1 cellular context compared by ENCODE assay signal in the genomic region with DNA sequence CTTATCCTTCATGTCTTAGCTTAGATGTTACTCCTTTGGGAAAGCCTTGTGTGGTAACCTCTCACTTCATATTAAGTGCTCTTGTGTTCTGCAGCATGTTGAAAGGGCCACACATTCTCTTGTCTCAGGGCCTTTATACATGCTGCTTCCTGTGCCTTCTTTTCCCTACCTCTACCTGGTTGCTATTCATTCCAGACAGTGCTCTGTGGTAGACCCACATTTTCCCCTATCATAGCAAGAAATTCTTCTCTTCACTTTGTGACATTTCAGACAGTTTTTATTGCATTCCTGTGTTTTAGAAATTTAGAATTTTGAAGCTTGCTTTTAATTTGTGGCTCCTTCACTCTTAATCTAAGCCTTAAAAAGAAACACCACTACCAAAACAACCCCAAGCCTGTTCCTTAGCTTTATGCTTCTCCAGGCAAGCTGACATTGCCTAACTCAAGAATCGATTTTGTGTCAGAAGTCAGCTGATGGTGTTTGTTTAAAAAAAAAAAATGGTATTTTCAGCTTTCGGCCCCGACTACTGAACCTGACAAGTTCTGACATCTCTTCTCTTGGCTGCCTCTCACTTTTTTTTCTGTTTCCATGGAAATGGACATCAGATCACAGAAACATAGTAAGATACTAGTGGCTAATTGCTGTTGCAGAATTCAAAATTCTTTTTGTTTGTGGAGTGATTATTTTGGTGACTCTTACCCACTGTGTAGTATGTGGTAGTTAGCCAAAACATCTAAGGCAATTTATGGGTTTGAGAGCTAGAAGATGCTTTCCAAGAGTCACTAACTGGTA.
TF ChIP-seq lines count a peak whose summit lies in the region.

No MANE protein-coding gene starts in this region.

TF ChIP-seq in HepG2, 621 proteins besides CTCF, POLR2A, EP300 and RAD21 (continued from another document and continues in another):
- TF ChIP-seq YEATS4 (CRISPR knock-in tag; IDR thresholded peaks at IDR 0.05; ENCODE audit: borderline replicate concordance) (peak; percentile 36; the same call in 1 of the 2 replicates), ZNF782 (CRISPR knock-in tag; IDR thresholded peaks at IDR 0.05; ENCODE audit: borderline replicate concordance) (no peak; the same call in 1 of the 2 replicates), ZNF354B (CRISPR knock-in tag; IDR thresholded peaks at IDR 0.05) (no peak), ZNF430 (CRISPR knock-in tag; IDR thresholded peaks at IDR 0.05) (no peak), MAFG (CRISPR knock-in tag; IDR thresholded peaks at IDR 0.05) (no peak), ZFP36L2 (CRISPR knock-in tag; IDR thresholded peaks at IDR 0.05) (no peak), ISL2 (CRISPR knock-in tag; IDR thresholded peaks at IDR 0.05) (peak; percentile 95), KLF13 (CRISPR knock-in tag; IDR thresholded peaks at IDR 0.05) (no peak), ZNF746 (CRISPR knock-in tag; IDR thresholded peaks at IDR 0.05) (no peak; the same call in 1 of the 2 replicates), ZNF577 (CRISPR knock-in tag; IDR thresholded peaks at IDR 0.05; ENCODE audit: borderline replicate concordance, low read depth) (0 out of 2 replicates have a peak, but pooled peaks have one; percentile 29), TBL1XR1 (IDR thresholded peaks at IDR 0.05; ENCODE audit: borderline replicate concordance, low read length, partially characterized antibody) (peak; percentile 86), MEIS1 (CRISPR knock-in tag; IDR thresholded peaks at IDR 0.05; ENCODE audit: borderline replicate concordance) (peak; percentile 100), ETV5 (CRISPR knock-in tag; IDR thresholded peaks at IDR 0.05; ENCODE audit: borderline replicate concordance) (no peak; the same call in 1 of the 2 replicates), ZIK1 (CRISPR knock-in tag; IDR thresholded peaks at IDR 0.05; ENCODE audit: borderline replicate concordance, low read depth) (no peak), CCAR2 (optimal IDR thresholded peaks at IDR 0.05; ENCODE audit: low read depth, low read length) (no peak), XRCC5 (optimal IDR thresholded peaks at IDR 0.05; ENCODE audit: low read length) (no peak), SCMH1 (CRISPR knock-in tag; IDR thresholded peaks at IDR 0.05; ENCODE audit: borderline replicate concordance) (no peak), CEBPB (IDR thresholded peaks at IDR 0.05; ENCODE audit: borderline replicate concordance, low read depth, low read length) (peak; percentile 97), HNF4A (CRISPR knock-in tag; IDR thresholded peaks at IDR 0.05) (peak; percentile 83), JARID2 (CRISPR knock-in tag; IDR thresholded peaks at IDR 0.05; ENCODE audit: insufficient replicate concordance) (no peak), ZNF260 (CRISPR knock-in tag; IDR thresholded peaks at IDR 0.05; ENCODE audit: borderline replicate concordance, low read depth) (no peak), ZNF432 (CRISPR knock-in tag; IDR thresholded peaks at IDR 0.05; ENCODE audit: borderline replicate concordance) (0 out of 2 replicates have a peak, but pooled peaks have one; percentile 50), RXRA (CRISPR knock-in tag; IDR thresholded peaks at IDR 0.05) (no peak), CENPT (CRISPR knock-in tag; IDR thresholded peaks at IDR 0.05; ENCODE audit: low read depth) (no peak), RORA (CRISPR knock-in tag; IDR thresholded peaks at IDR 0.05) (no peak), ZBTB42 (CRISPR knock-in tag; IDR thresholded peaks at IDR 0.05) (no peak), ZNF678 (CRISPR knock-in tag; IDR thresholded peaks at IDR 0.05) (no peak), GTF3A (CRISPR knock-in tag; conservative IDR thresholded peaks at IDR 0.05) (no peak), ZFYVE20 (CRISPR knock-in tag; IDR thresholded peaks at IDR 0.05; ENCODE audit: borderline replicate concordance, low read depth) (no peak), ZFP62 (CRISPR knock-in tag; IDR thresholded peaks at IDR 0.05) (no peak), SMAD9 (CRISPR knock-in tag; IDR thresholded peaks at IDR 0.05) (0 out of 2 replicates have a peak, but pooled peaks have one; percentile 43), ZNF3 (CRISPR knock-in tag; IDR thresholded peaks at IDR 0.05) (no peak; the same call in 1 of the 2 replicates), ZBTB20 (CRISPR knock-in tag; IDR thresholded peaks at IDR 0.05; ENCODE audit: borderline replicate concordance, low read depth) (no peak), ZNF44 (CRISPR knock-in tag; IDR thresholded peaks at IDR 0.05) (no peak), ZNF598 (CRISPR knock-in tag; IDR thresholded peaks at IDR 0.05; ENCODE audit: borderline replicate concordance) (no peak), NCOA1 (CRISPR knock-in tag; IDR thresholded peaks at IDR 0.05) (peak; percentile 85; the same call in 1 of the 2 replicates), MTA3 (CRISPR knock-in tag; IDR thresholded peaks at IDR 0.05) (no peak), KLF15 (CRISPR knock-in tag; IDR thresholded peaks at IDR 0.05; ENCODE audit: borderline replicate concordance) (no peak)
- TF ChIP-seq, protein P1, sequence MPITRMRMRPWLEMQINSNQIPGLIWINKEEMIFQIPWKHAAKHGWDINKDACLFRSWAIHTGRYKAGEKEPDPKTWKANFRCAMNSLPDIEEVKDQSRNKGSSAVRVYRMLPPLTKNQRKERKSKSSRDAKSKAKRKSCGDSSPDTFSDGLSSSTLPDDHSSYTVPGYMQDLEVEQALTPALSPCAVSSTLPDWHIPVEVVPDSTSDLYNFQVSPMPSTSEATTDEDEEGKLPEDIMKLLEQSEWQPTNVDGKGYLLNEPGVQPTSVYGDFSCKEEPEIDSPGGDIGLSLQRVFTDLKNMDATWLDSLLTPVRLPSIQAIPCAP (CRISPR knock-in tag; IDR thresholded peaks at IDR 0.05; ENCODE audit: low read depth), result no peak
- TF ChIP-seq, protein P2, sequence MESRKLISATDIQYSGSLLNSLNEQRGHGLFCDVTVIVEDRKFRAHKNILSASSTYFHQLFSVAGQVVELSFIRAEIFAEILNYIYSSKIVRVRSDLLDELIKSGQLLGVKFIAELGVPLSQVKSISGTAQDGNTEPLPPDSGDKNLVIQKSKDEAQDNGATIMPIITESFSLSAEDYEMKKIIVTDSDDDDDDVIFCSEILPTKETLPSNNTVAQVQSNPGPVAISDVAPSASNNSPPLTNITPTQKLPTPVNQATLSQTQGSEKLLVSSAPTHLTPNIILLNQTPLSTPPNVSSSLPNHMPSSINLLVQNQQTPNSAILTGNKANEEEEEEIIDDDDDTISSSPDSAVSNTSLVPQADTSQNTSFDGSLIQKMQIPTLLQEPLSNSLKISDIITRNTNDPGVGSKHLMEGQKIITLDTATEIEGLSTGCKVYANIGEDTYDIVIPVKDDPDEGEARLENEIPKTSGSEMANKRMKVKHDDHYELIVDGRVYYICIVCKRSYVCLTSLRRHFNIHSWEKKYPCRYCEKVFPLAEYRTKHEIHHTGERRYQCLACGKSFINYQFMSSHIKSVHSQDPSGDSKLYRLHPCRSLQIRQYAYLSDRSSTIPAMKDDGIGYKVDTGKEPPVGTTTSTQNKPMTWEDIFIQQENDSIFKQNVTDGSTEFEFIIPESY (CRISPR knock-in tag; IDR thresholded peaks at IDR 0.05), result no peak
- TF ChIP-seq, protein P3, sequence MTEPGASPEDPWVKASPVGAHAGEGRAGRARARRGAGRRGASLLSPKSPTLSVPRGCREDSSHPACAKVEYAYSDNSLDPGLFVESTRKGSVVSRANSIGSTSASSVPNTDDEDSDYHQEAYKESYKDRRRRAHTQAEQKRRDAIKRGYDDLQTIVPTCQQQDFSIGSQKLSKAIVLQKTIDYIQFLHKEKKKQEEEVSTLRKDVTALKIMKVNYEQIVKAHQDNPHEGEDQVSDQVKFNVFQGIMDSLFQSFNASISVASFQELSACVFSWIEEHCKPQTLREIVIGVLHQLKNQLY (CRISPR knock-in tag; IDR thresholded peaks at IDR 0.05), result peak; percentile 88
- TF ChIP-seq, protein P4, sequence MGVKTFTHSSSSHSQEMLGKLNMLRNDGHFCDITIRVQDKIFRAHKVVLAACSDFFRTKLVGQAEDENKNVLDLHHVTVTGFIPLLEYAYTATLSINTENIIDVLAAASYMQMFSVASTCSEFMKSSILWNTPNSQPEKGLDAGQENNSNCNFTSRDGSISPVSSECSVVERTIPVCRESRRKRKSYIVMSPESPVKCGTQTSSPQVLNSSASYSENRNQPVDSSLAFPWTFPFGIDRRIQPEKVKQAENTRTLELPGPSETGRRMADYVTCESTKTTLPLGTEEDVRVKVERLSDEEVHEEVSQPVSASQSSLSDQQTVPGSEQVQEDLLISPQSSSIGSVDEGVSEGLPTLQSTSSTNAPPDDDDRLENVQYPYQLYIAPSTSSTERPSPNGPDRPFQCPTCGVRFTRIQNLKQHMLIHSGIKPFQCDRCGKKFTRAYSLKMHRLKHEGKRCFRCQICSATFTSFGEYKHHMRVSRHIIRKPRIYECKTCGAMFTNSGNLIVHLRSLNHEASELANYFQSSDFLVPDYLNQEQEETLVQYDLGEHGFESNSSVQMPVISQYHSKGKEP (CRISPR knock-in tag; IDR thresholded peaks at IDR 0.05), result no peak
- TF ChIP-seq, protein P5, sequence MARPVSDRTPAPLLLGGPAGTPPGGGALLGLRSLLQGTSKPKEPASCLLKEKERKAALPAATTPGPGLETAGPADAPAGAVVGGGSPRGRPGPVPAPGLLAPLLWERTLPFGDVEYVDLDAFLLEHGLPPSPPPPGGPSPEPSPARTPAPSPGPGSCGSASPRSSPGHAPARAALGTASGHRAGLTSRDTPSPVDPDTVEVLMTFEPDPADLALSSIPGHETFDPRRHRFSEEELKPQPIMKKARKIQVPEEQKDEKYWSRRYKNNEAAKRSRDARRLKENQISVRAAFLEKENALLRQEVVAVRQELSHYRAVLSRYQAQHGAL (CRISPR knock-in tag; IDR thresholded peaks at IDR 0.05; ENCODE audit: not compliant biosample characterization), result no peak
- TF ChIP-seq, protein P6, sequence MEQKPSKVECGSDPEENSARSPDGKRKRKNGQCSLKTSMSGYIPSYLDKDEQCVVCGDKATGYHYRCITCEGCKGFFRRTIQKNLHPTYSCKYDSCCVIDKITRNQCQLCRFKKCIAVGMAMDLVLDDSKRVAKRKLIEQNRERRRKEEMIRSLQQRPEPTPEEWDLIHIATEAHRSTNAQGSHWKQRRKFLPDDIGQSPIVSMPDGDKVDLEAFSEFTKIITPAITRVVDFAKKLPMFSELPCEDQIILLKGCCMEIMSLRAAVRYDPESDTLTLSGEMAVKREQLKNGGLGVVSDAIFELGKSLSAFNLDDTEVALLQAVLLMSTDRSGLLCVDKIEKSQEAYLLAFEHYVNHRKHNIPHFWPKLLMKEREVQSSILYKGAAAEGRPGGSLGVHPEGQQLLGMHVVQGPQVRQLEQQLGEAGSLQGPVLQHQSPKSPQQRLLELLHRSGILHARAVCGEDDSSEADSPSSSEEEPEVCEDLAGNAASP (CRISPR knock-in tag; IDR thresholded peaks at IDR 0.05; ENCODE audit: borderline replicate concordance), result peak; percentile 53; the same call in 1 of the 2 replicates
- TF ChIP-seq, protein P7, sequence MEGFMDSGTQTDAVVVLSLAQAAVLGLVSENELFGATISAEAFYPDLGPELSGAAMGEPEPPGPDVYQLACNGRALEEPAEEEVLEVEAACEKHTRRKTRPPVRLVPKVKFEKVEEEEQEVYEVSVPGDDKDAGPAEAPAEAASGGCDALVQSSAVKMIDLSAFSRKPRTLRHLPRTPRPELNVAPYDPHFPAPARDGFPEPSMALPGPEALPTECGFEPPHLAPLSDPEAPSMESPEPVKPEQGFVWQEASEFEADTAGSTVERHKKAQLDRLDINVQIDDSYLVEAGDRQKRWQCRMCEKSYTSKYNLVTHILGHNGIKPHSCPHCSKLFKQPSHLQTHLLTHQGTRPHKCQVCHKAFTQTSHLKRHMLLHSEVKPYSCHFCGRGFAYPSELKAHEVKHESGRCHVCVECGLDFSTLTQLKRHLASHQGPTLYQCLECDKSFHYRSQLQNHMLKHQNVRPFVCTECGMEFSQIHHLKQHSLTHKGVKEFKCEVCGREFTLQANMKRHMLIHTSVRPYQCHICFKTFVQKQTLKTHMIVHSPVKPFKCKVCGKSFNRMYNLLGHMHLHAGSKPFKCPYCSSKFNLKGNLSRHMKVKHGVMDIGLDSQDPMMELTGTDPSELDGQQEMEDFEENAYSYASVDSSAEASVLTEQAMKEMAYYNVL (CRISPR knock-in tag; IDR thresholded peaks at IDR 0.05; ENCODE audit: borderline replicate concordance), result no peak; the same call in 1 of the 2 replicates
- TF ChIP-seq, protein P8, sequence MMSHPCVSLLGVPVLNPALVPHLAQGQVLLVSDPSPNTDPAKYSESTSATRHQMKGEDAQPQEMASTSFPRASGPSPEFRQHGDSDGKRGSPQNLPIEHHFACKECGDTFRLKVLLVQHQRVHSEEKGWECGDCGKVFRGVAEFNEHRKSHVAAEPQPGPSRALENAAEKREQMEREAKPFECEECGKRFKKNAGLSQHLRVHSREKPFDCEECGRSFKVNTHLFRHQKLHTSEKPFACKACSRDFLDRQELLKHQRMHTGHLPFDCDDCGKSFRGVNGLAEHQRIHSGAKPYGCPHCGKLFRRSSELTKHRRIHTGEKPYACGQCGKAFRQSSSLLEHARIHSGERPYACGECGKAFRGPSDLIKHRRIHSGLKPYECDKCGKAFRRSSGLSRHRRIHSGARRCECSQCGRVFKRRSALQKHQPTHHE (CRISPR knock-in tag; IDR thresholded peaks at IDR 0.05; ENCODE audit: borderline replicate concordance), result no peak
- TF ChIP-seq, protein P9, sequence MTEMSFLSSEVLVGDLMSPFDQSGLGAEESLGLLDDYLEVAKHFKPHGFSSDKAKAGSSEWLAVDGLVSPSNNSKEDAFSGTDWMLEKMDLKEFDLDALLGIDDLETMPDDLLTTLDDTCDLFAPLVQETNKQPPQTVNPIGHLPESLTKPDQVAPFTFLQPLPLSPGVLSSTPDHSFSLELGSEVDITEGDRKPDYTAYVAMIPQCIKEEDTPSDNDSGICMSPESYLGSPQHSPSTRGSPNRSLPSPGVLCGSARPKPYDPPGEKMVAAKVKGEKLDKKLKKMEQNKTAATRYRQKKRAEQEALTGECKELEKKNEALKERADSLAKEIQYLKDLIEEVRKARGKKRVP (CRISPR knock-in tag; IDR thresholded peaks at IDR 0.05), result 0 out of 4 replicates have a peak, but pooled peaks of 1 of the 2 experiments have one; percentile 48
- TF ChIP-seq, protein P10, sequence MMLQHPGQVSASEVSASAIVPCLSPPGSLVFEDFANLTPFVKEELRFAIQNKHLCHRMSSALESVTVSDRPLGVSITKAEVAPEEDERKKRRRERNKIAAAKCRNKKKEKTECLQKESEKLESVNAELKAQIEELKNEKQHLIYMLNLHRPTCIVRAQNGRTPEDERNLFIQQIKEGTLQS (CRISPR knock-in tag; IDR thresholded peaks at IDR 0.05), result no peak
- TF ChIP-seq, protein P11, sequence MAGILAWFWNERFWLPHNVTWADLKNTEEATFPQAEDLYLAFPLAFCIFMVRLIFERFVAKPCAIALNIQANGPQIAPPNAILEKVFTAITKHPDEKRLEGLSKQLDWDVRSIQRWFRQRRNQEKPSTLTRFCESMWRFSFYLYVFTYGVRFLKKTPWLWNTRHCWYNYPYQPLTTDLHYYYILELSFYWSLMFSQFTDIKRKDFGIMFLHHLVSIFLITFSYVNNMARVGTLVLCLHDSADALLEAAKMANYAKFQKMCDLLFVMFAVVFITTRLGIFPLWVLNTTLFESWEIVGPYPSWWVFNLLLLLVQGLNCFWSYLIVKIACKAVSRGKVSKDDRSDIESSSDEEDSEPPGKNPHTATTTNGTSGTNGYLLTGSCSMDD (CRISPR knock-in tag; IDR thresholded peaks at IDR 0.05), result no peak
